21 cellular contexts compared by ENCODE assay signal in the genomic region with DNA sequence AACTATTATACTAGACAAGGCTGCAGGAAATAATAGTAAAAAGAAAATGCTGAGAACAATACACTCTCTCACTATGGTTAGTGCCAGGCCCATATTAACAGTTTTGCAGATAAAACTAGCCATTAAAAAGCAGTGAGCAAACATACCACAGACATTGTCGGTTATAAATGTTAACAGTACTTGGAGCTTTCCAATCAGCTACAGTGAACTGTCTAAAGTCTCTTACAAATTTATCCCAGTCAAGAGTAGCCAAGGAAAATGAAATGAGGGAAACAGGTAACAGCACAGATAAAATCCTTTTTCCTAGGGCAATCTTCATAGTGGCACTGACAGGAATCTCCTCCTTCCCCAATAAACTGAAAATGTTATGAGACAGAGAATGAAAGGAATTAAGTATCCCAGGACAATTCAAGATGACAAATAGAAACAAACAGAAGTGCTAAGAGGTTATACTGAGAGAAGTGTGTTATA. TPM values are rescaled to one million over a fixed set of nuclear protein-coding genes. Genes with fewer than 3 reads are reported as not detected.
DNase-seq lines count a peak whose midpoint lies in the region; ATAC-seq and TF ChIP-seq lines count a peak whose summit lies in the region.
"Had no signal": no experiment of that assay in that cellular context is flagged by ENCODE, and none has a peak within 500 bp of the region (broad histone marks: within the 10 kb centered on the region; RNA-seq: fewer than 3 reads in every experiment).

No MANE protein-coding gene starts in this region.

- H3K27me3 Mint-ChIP-seq in endodermal cell (ENCODE audit: insufficient read depth) (no peaks in the 10 kb centered on the region), neural progenitor cell (ENCODE audit: insufficient read depth, low read depth) (no peaks in the 10 kb centered on the region)
- H3K27me3 Mint-ChIP-seq: activated naive CD8-positive, alpha-beta T cell; effector memory CD8-positive, alpha-beta T cell had no signal

- H3K4me3 ChIP-seq in LNCaP clone FGC (ENCODE audit: low read depth, low read length) (no peak overlapping the region), endodermal cell (ENCODE audit: low read length) (no peak overlapping the region), neural progenitor cell (no peak overlapping the region), foreskin fibroblast (ENCODE audit: low read depth in 1 of 2, low read length in 2 of 2) (no peak overlapping the region)
- H3K4me3 ChIP-seq: sigmoid colon, thoracic aorta had no signal

- H3K27me3 ChIP-seq in endodermal cell (ENCODE audit: control insufficient read depth, insufficient read depth, low read length, poor library complexity, severe bottlenecking) (no peaks in the 10 kb centered on the region), neural progenitor cell (no peaks in the 10 kb centered on the region)
- H3K27me3 ChIP-seq: sigmoid colon had no signal

- peaks cover 33% of the 10 kb centered on the region for H3K9me3 ChIP-seq in endodermal cell (ENCODE audit: control insufficient read depth, low read length)
- H3K9me3 ChIP-seq in neural progenitor cell (ENCODE audit: low read depth): peaks cover 6% of the 10 kb centered on the region
- H3K9me3 ChIP-seq: sigmoid colon, thoracic aorta had no signal

- H3K79me2 ChIP-seq in neural progenitor cell (ENCODE audit: low read depth): peaks cover 100% of the 10 kb centered on the region

- H3K4me2 ChIP-seq in neural progenitor cell: no peak overlapping the region

- peaks cover 29% of the 10 kb centered on the region for H4K20me1 ChIP-seq in neural progenitor cell (ENCODE audit: low read depth)

- H3K4me1 ChIP-seq in endodermal cell (ENCODE audit: control insufficient read depth, insufficient read depth, low read length): no peaks in the 10 kb centered on the region
- H3K4me1 ChIP-seq in neural progenitor cell: peaks cover 6% of the 10 kb centered on the region

- DNase-seq in EL: peak; percentile 11
- DNase-seq in LNCaP clone FGC (ENCODE audit: low read depth): peak; percentile 76
- no peak for DNase-seq in endodermal cell
- no peak for DNase-seq in neural progenitor cell (ENCODE audit: low spot score)
- DNase-seq in activated gamma-delta T cell (lab: John Stamatoyannopoulos, UW): no peak
- no peak for DNase-seq in foreskin fibroblast
- DNase-seq in NCI-H2081 (lab: John Stamatoyannopoulos, UW): no peak
- DNase-seq: activated CD4-positive, alpha-beta T cell treated with anti-CD3 and anti-CD28 coated beads for 48 hours; activated T-cell treated with anti-CD3 and anti-CD28 coated beads for 4 hours; DMS79 treated with DMSO at 0.1 percent for 48 hours; effector memory CD8-positive, alpha-beta T cell; foreskin melanocyte; NCI-H2029; NCI-H82; sigmoid colon; stimulated activated CD4-positive, alpha-beta T cell treated with anti-CD3 and anti-CD28 coated beads, Interleukin-4, amount 100 ng/mL, for 1 hour had no signal

- 60 to 89% methylated on average over 1 of the region's 1 CpG for WGBS in endodermal cell (ENCODE audit: insufficient coverage in 1 of 2, insufficient read length in 1 of 2), 2 experiments

- peaks cover 13% of the 10 kb centered on the region for H3F3A ChIP-seq in neural progenitor cell (ENCODE audit: low read depth)

- H3K36me3 ChIP-seq in endodermal cell (ENCODE audit: control insufficient read depth, insufficient read depth, low read length): peaks cover 35% of the 10 kb centered on the region
- H3K36me3 ChIP-seq in neural progenitor cell: peaks cover 7% of the 10 kb centered on the region
- H3K36me3 ChIP-seq: sigmoid colon, thoracic aorta had no signal

- H3K27ac Mint-ChIP-seq in endodermal cell (peak overlapping the region; percentile 33), neural progenitor cell (peak overlapping the region; percentile 75)
- H3K27ac Mint-ChIP-seq: activated naive CD8-positive, alpha-beta T cell; effector memory CD8-positive, alpha-beta T cell; T-helper 2 cell treated with Interferon-gamma antibody and Interleukin-4, amounts not matched to agents 5 μg/mL and 100 μg/mL, for 36 hours had no signal

- H3K9ac ChIP-seq in endodermal cell (ENCODE audit: extremely low read depth, low read length, poor library complexity, severe bottlenecking): no peak overlapping the region
- no peak overlapping the region for H3K9ac ChIP-seq in neural progenitor cell

- H3K36me3 Mint-ChIP-seq in endodermal cell (ENCODE audit: low read depth) (peaks cover 38% of the 10 kb centered on the region), neural progenitor cell (peaks cover 24% of the 10 kb centered on the region)
- H3K36me3 Mint-ChIP-seq: activated naive CD8-positive, alpha-beta T cell had no signal

- H3K4me1 Mint-ChIP-seq in endodermal cell (peaks cover 7% of the 10 kb centered on the region), neural progenitor cell (peaks cover 5% of the 10 kb centered on the region)

- H2AFZ ChIP-seq in neural progenitor cell (replicated peaks): no peak overlapping the region

- no peak overlapping the region for H3K4me3 Mint-ChIP-seq in endodermal cell
- no peak overlapping the region for H3K4me3 Mint-ChIP-seq in neural progenitor cell
- H3K4me3 Mint-ChIP-seq: activated naive CD8-positive, alpha-beta T cell; effector memory CD8-positive, alpha-beta T cell; neural crest cell; T-helper 2 cell treated with Interferon-gamma antibody and Interleukin-4, amounts not matched to agents 5 μg/mL and 100 μg/mL, for 36 hours had no signal

- H3K9me3 Mint-ChIP-seq in endodermal cell (peaks cover 5% of the 10 kb centered on the region), neural progenitor cell (peaks cover 14% of the 10 kb centered on the region)
- H3K9me3 Mint-ChIP-seq: T-helper 2 cell treated with Interferon-gamma antibody and Interleukin-4, amounts not matched to agents 5 μg/mL and 100 μg/mL, for 36 hours had no signal

- TF ChIP-seq CTCF in LNCaP clone FGC (IDR thresholded peaks at IDR 0.05; ENCODE audit: control insufficient read depth, extremely low read depth, insufficient read depth): no peak
- TF ChIP-seq CTCF in endodermal cell (conservative IDR thresholded peaks at IDR 0.05): no peak
- TF ChIP-seq CTCF in neural progenitor cell (IDR thresholded peaks at IDR 0.05): no peak
- TF ChIP-seq CTCF in foreskin fibroblast (IDR thresholded peaks at IDR 0.05; ENCODE audit: low read depth, low read length): no peak

- H3K27ac ChIP-seq in endodermal cell (ENCODE audit: low read depth, low read length) (no peak overlapping the region), neural progenitor cell (no peak overlapping the region)
- H3K27ac ChIP-seq: sigmoid colon, thoracic aorta had no signal

- no peak for ATAC-seq in HG03460 (IDR thresholded peaks at IDR 0.05; ENCODE audit: unreplicated experiment)
- ATAC-seq: effector memory CD8-positive, alpha-beta T cell had no signal

RNA-seq across cellular contexts. Expression of a gene that starts 30.8 kb away (rescaled TPM):
- total RNA-seq in endodermal cell: 100 to 1,000 TPM; 128 to 147 TPM
- 37.8 TPM for polyA plus RNA-seq in endodermal cell (2013, experiment 1 of 2)
- polyA plus RNA-seq in endodermal cell (2013, experiment 2 of 2): 31.3 TPM
- 80.6 and 103 TPM in 2 replicates for total RNA-seq in neural progenitor cell (ENCODE audit: low replicate concordance)

Comparison
In these comparisons a context has a peak if more than half of its experiments do, and no peak if none do; other contexts are left out.
1. DNase-seq: peak in EL (single experiment) and LNCaP clone FGC (single experiment); none in endodermal cell (single experiment), neural progenitor cell (single experiment), activated gamma-delta T cell (single experiment), foreskin fibroblast (0 of 2) and NCI-H2081 (0 of 2).